In genomic region chr6:37473364-37474095, GRCh38 we compare ENCODE assay signal across 11 cellular contexts. TPM values are rescaled to one million over a fixed set of nuclear protein-coding genes. Genes with fewer than 3 reads are reported as not detected.
DNase-seq lines count a peak whose midpoint lies in the region; ATAC-seq and TF ChIP-seq lines count a peak whose summit lies in the region.
"Had no signal": no experiment of that assay in that cellular context is flagged by ENCODE, and none has a peak within 500 bp of the region (broad histone marks: within the 10 kb centered on the region; RNA-seq: fewer than 3 reads in every experiment).

No MANE protein-coding gene starts in this region.

- H3K36me3 ChIP-seq in left lung, result peaks cover 0 to 88% of the 10 kb centered on the region in 2 donors

- DNase-seq in D341Med (ENCODE audit: low spot score), result peak; percentile 46
- DNase-seq in NCI-H69 (lab: John Stamatoyannopoulos, UW), result peak; percentile 86
- peak; percentile 23 for DNase-seq in dermis blood vessel endothelial cell
- no peak for DNase-seq in left lung
- no peak for DNase-seq in GM19238 (ENCODE audit: insufficient read length, low spot score)
- no peak for DNase-seq in Kasumi-1 (lab: John Stamatoyannopoulos, UW)
- DNase-seq in NCI-H526 (lab: John Stamatoyannopoulos, UW), result no peak
- DNase-seq: activated CD4-positive, alpha-beta memory T cell treated with anti-CD3 and anti-CD28 coated beads for 36 hours; MV-4-11; RPMI8226 had no signal

- TF ChIP-seq CTCF in left lung (IDR thresholded peaks at IDR 0.05), result no peak

- H3K27me3 ChIP-seq in left lung, result no peaks in the 10 kb centered on the region

- no peak overlapping the region for H3K27ac ChIP-seq in left lung

- H3K4me3 ChIP-seq in left lung, result no peak overlapping the region

- intact Hi-C loops in left lung (cut with DNase I), result no loop called here

- no peaks in the 10 kb centered on the region for H3K4me1 ChIP-seq in left lung

- peak; percentile 59 for ATAC-seq in left lung
- ATAC-seq in GM18861 (IDR thresholded peaks at IDR 0.05; ENCODE audit: unreplicated experiment), result no peak

- H3K9me3 ChIP-seq in left lung, result no peaks in the 10 kb centered on the region

RNA-seq across cellular contexts. Expression of gene CCDC167, which starts 26.2 kb away (rescaled TPM):
- total RNA-seq in dermis blood vessel endothelial cell (24.5 and 35.7 TPM in 2 replicates), left lung (10 to 100 TPM; 18.2 to 21.5 TPM)

RNA-seq across cellular contexts. Expression of gene CMTR1, which starts 40.5 kb away (rescaled TPM):
- total RNA-seq in dermis blood vessel endothelial cell, result 41.0 and 47.6 TPM in 2 replicates
- total RNA-seq in left lung, result 10 to 100 TPM; 36.1 to 36.7 TPM

Comparison
In these comparisons a context has a peak if more than half of its experiments do, and no peak if none do; other contexts are left out.
1. DNase-seq: peak in D341Med (single experiment), NCI-H69 (single experiment) and dermis blood vessel endothelial cell (single experiment); none in left lung (0 of 2), GM19238 (single experiment), Kasumi-1 (0 of 2) and NCI-H526 (0 of 2).